ENCODE assay signal across 1 cellular context in the genomic region with DNA sequence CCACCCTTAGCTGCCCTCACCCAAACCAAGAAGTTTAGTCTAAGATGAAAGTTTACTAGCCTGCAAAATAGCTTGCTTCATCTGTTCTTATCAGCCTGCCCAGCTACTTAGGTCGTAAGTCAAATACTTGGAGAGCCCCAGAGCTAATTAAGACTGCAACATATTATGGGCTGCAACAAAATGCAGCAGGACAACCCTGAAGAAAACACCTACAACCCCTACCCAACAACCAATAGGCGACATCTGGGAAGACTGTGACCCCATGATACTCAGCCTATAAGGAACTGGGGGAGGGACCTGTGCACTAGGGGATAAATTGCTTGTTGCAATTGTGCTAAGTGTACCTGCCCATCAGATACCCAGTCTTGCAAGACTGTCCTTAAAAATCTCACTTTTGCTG.
TF ChIP-seq lines count a peak whose summit lies in the region.

No MANE protein-coding gene starts in this region.

TF ChIP-seq in K562, 482 proteins besides CTCF, POLR2A, EP300 and RAD21:
- no peak for TF ChIP-seq MXI1 (IDR thresholded peaks at IDR 0.05; ENCODE audit: low read depth, low read length)
- TF ChIP-seq, protein P1, sequence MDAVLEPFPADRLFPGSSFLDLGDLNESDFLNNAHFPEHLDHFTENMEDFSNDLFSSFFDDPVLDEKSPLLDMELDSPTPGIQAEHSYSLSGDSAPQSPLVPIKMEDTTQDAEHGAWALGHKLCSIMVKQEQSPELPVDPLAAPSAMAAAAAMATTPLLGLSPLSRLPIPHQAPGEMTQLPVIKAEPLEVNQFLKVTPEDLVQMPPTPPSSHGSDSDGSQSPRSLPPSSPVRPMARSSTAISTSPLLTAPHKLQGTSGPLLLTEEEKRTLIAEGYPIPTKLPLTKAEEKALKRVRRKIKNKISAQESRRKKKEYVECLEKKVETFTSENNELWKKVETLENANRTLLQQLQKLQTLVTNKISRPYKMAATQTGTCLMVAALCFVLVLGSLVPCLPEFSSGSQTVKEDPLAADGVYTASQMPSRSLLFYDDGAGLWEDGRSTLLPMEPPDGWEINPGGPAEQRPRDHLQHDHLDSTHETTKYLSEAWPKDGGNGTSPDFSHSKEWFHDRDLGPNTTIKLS (IDR thresholded peaks at IDR 0.05; ENCODE audit: borderline replicate concordance, low read depth): no peak
- TF ChIP-seq JUNB (CRISPR knock-in tag; conservative IDR thresholded peaks at IDR 0.05): no peak
- peak; percentile 76 for TF ChIP-seq NFYB (IDR thresholded peaks at IDR 0.05; ENCODE audit: extremely low read depth, insufficient read length)
- no peak for TF ChIP-seq ZNF586 (CRISPR knock-in tag; conservative IDR thresholded peaks at IDR 0.05)
- no peak for TF ChIP-seq NFIX (CRISPR knock-in tag; IDR thresholded peaks at IDR 0.05; ENCODE audit: low read depth)
